Comparison of ENCODE assay signal across 9 cellular contexts in the genomic region with DNA sequence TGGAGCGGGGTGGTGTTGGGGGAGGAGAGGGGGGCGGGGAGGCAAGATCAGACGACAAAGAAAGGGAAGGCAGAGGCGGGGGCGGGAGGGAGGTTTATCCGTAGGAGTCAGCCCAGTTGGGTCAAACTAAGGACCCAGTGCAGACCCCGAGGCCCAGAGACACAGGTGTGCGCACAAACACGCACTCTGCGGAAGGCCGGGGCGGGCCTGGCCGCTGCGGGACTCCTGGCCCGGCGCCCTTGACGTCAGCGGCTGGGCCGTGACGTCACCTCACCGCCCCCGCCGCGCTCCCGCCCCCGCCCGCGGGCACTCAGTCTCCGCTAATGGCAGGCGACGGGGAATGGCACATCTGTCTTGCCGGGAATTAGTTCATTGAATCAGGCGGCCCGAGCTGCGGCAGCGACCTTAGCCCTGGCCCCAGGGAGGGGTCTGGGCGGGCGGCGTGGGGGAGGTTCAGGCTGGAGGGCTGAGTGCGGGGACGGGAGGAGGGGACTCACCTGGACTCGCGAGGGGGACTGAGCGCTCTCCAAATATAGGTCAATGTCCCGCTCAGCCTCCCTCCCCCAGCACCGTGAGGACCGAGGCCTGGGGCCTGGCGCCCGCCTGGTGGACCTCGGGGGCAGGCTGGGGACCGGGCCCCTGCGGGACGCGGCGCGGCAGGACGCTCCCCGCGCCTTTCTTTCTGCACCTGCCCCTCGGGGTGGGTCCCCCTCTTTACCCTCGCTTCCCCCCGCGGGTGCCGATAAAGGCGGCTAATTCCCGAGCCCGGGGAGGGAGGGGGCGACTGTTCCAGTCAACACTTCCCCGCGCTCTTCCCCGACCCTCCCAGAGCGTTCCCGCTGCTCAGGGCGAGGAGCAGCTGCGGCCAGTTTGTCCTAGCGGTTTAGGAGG. TPM values are rescaled to one million over a fixed set of nuclear protein-coding genes. Genes with fewer than 3 reads are reported as not detected.
DNase-seq lines count a peak whose midpoint lies in the region; ATAC-seq and TF ChIP-seq lines count a peak whose summit lies in the region.
"Had no signal": no experiment of that assay in that cellular context is flagged by ENCODE, and none has a peak within 500 bp of the region (broad histone marks: within the 10 kb centered on the region; RNA-seq: fewer than 3 reads in every experiment).

No MANE protein-coding gene starts in this region.

- H3K4me3 ChIP-seq in prostate gland, result peak overlapping the region; percentile 24 to 43

- TF ChIP-seq CTCF in prostate gland (IDR thresholded peaks at IDR 0.05), result no peak

- H3K27ac ChIP-seq in prostate gland, result no peak overlapping the region

- DNase-seq in activated CD4-positive, CD25-positive, alpha-beta regulatory T cell treated with anti-CD3 and anti-CD28 coated beads, Interleukin-2, amount 50 U/mL, for 72 hours, result peak; percentile 50
- DNase-seq in activated CD4-positive, CD25-positive, alpha-beta regulatory T cell (lab: John Stamatoyannopoulos, UW), result no peak
- DNase-seq in activated effector memory CD4-positive, alpha-beta T cell treated with Interleukin-2 at 50 U/mL for 16 hours, result peak; percentile 13
- no peak for DNase-seq in Right ventricle myocardium superior
- DNase-seq in prostate gland (ENCODE audit: low spot score), result no peak
- DNase-seq in NCI-H2107 (lab: John Stamatoyannopoulos, UW), result no peak
- DNase-seq: DND-41 had no signal

- no peaks in the 10 kb centered on the region for H3K27me3 ChIP-seq in prostate gland (replicated peaks; ENCODE audit: insufficient read depth)

- no peaks in the 10 kb centered on the region for H3K4me1 ChIP-seq in prostate gland (replicated peaks)

- H3K36me3 ChIP-seq in prostate gland, result no peaks in the 10 kb centered on the region

- no peaks in the 10 kb centered on the region for H3K9me3 ChIP-seq in prostate gland

- 1% methylated on average over 67 of the region's 76 CpGs for WGBS in prostate gland

- TF ChIP-seq POLR2A in prostate gland (IDR thresholded peaks at IDR 0.05), result no peak
- no peak for TF ChIP-seq POLR2A in GM18505 (IDR thresholded peaks at IDR 0.05; ENCODE audit: borderline replicate concordance, extremely low read depth, insufficient read depth, insufficient read length)

- intact Hi-C loops in Right ventricle myocardium superior (cut with DNase I), result no loop called here
- intact Hi-C loops in prostate gland (cut with DNase I), result no loop called here

- ATAC-seq in Right ventricle myocardium superior (ENCODE audit: poor library complexity) (peak; percentile 85), GM18519 (IDR thresholded peaks at IDR 0.05; ENCODE audit: low FRiP score, unreplicated experiment) (no peak), GM18505 (IDR thresholded peaks at IDR 0.05; ENCODE audit: unreplicated experiment) (no peak)

RNA-seq across cellular contexts. Expression of a gene that starts 15.5 kb away (rescaled TPM):
- not detected for total RNA-seq in Right ventricle myocardium superior
- 10 to 100 TPM in 1 of 2 donors, under 1 TPM in 1; 0.82 to 15.3 TPM for total RNA-seq in prostate gland

RNA-seq across cellular contexts. Expression of a gene that starts 17.0 kb away (rescaled TPM):
- total RNA-seq in Right ventricle myocardium superior, result 0.19 TPM
- total RNA-seq in prostate gland, result not detected

RNA-seq across cellular contexts. Expression of a gene that starts 22.8 kb away (rescaled TPM):
- total RNA-seq in Right ventricle myocardium superior (not detected), prostate gland (1 to 10 TPM in 1 of 2 donors, under 1 TPM in 1; 0.34 to 1.4 TPM)

RNA-seq across cellular contexts. Expression of a gene that starts 36.3 kb away (rescaled TPM):
- total RNA-seq in Right ventricle myocardium superior, result not detected
- total RNA-seq in prostate gland, result not detected

RNA-seq across cellular contexts. Expression of a gene that starts 47.2 kb away (rescaled TPM):
- total RNA-seq in Right ventricle myocardium superior (not detected), prostate gland (not detected)

Comparison
In these comparisons a context has a peak if more than half of its experiments do, and no peak if none do; other contexts are left out.
1. DNase-seq: peak in activated CD4-positive, CD25-positive, alpha-beta regulatory T cell treated with anti-CD3 and anti-CD28 coated beads, Interleukin-2, amount 50 U/mL, for 72 hours (single experiment) and activated effector memory CD4-positive, alpha-beta T cell treated with Interleukin-2 at 50 U/mL for 16 hours (single experiment); none in activated CD4-positive, CD25-positive, alpha-beta regulatory T cell (0 of 4), Right ventricle myocardium superior (single experiment), prostate gland (single experiment) and NCI-H2107 (single experiment).